ENCODE assay signal across 8 cellular contexts in genomic region chr17:28335959-28336871, GRCh38. TPM values are rescaled to one million over a fixed set of nuclear protein-coding genes. Genes with fewer than 3 reads are reported as not detected.
DNase-seq lines count a peak whose midpoint lies in the region; FAIRE-seq and TF ChIP-seq lines count a peak whose summit lies in the region.

No MANE protein-coding gene starts in this region.

- no peak for FAIRE-seq in bronchial epithelial cell (lab: Jason Lieb, UNC)
- FAIRE-seq in GM12891 (lab: Jason Lieb, UNC): no peak

- DNase-seq in Calu3 (peak; percentile 66), HT-29 (ENCODE audit: low spot score) (peak; percentile 79), RPMI8226 (peak; percentile 16), bronchial epithelial cell (ENCODE audit: low read depth) (peak; percentile 97), islet precursor cell (peak; percentile 97), GM12891 (ENCODE audit: insufficient read length, low spot score) (no peak), GM10248 (ENCODE audit: extremely low spot score) (no peak)

- H3K4me3 ChIP-seq in bronchial epithelial cell (ENCODE audit: low read depth, low read length): peak overlapping the region; percentile 90
- H3K4me3 ChIP-seq in skin epidermis: peak overlapping the region; percentile 79 to 99 (median 93)

- peaks cover 62% of the 10 kb centered on the region for H3K36me3 Mint-ChIP-seq in Calu3 (ENCODE audit: insufficient read depth, unreplicated experiment)

- H3K27ac ChIP-seq in skin epidermis: peak overlapping the region; percentile 83 to 99 (median 98)

- H3K4me3 Mint-ChIP-seq in Calu3 (ENCODE audit: low read depth, unreplicated experiment): peak overlapping the region; percentile 93

- no peaks in the 10 kb centered on the region for H3K9me3 Mint-ChIP-seq in Calu3 (ENCODE audit: low read depth, unreplicated experiment)

- H3K27ac Mint-ChIP-seq in Calu3 (ENCODE audit: unreplicated experiment): peak overlapping the region; percentile 89

- POLR2A ChIA-PET in GM10248 (lab: Yijun Ruan, JAX): interaction anchor here (0.6 to 2.3 kb wide), 6 partner anchors 11 to 327 kb away, joined by 3 to 27 read pairs (median 5); partner anchors contain the start of gene POLDIP2

- CTCF ChIA-PET in Calu3 (lab: Charles Lee): interaction anchor here (0.7 to 1.9 kb wide), 11 partner anchors 10 to 531 kb away, joined by 3 to 10 read pairs (median 6); partner anchors contain the start of genes LYRM9, POLDIP2 and TMEM97
- CTCF ChIA-PET in GM10248 (lab: Yijun Ruan, JAX): interaction anchor here (0.7 to 3.9 kb wide), 15 partner anchors 9 to 616 kb away, joined by 3 to 19 read pairs (median 3); partner anchors contain the start of genes POLDIP2 and TMEM97

- no peaks in the 10 kb centered on the region for H3K27me3 Mint-ChIP-seq in Calu3 (ENCODE audit: unreplicated experiment)

- TF ChIP-seq POLR2A in GM12891 (IDR thresholded peaks at IDR 0.05; ENCODE audit: low read depth, low read length): no peak

- TSS peak; percentile 49 for BruUV-seq in Calu3 (replicated peaks; lab: Mats Ljungman, UMichigan)

- peaks cover 40% of the 10 kb centered on the region for H3K4me1 Mint-ChIP-seq in Calu3 (ENCODE audit: low read depth, unreplicated experiment)

- H3K27me3 ChIP-seq in bronchial epithelial cell (ENCODE audit: control insufficient read depth, insufficient read depth, low read length): no peaks in the 10 kb centered on the region

- peaks cover 17% of the 10 kb centered on the region for H3K36me3 ChIP-seq in bronchial epithelial cell (ENCODE audit: control insufficient read depth, insufficient read depth, low read length)

- intact Hi-C loops in Calu3 (cut with micrococcal nuclease; ENCODE audit: unreplicated experiment): no loop called here

- TF ChIP-seq CTCF in Calu3 (IDR thresholded peaks at IDR 0.05; ENCODE audit: unreplicated experiment): no peak
- TF ChIP-seq CTCF in bronchial epithelial cell (IDR thresholded peaks at IDR 0.05; ENCODE audit: insufficient read depth, low read length, severe bottlenecking): no peak
- no peak for TF ChIP-seq CTCF in GM10248 (IDR thresholded peaks at IDR 0.05; ENCODE audit: control extremely low read depth, extremely low read depth, low read depth, missing control alignments)

TF ChIP-seq in GM12891, 5 proteins besides CTCF, POLR2A, EP300 and RAD21:
- TF ChIP-seq PAX5 (IDR thresholded peaks at IDR 0.05; ENCODE audit: insufficient read depth, low read length, severe bottlenecking): no peak
- no peak for TF ChIP-seq POU2F2 (IDR thresholded peaks at IDR 0.05; ENCODE audit: low read depth, low read length)
- no peak for TF ChIP-seq POLR2AphosphoS5 (IDR thresholded peaks at IDR 0.05; ENCODE audit: low read depth, low read length)

RNA-seq across cellular contexts. Expression of gene TNFAIP1, which starts 0.7 kb away (rescaled TPM):
- 45.9 and 49.4 TPM in 2 replicates for total RNA-seq in Calu3 (2022)
- total RNA-seq in HT-29 (2014; rRNA removed; shearing (Covaris generic)): 32.8 and 36.8 TPM in 2 replicates
- total RNA-seq in bronchial epithelial cell: 29.0 and 40.7 TPM in 2 replicates
- 6.4 TPM for polyA plus RNA-seq in GM12891 (2012; ENCODE audit: low read depth, missing spikeins)

RNA-seq across cellular contexts. Expression of gene IFT20, which starts 0.9 kb away (rescaled TPM):
- 31.9 and 32.1 TPM in 2 replicates for total RNA-seq in Calu3 (2022)
- total RNA-seq in HT-29 (2014; rRNA removed; shearing (Covaris generic)): 28.0 and 33.2 TPM in 2 replicates
- total RNA-seq in bronchial epithelial cell: 37.8 and 43.7 TPM in 2 replicates
- polyA plus RNA-seq in GM12891 (2012; ENCODE audit: low read depth, missing spikeins): 29.8 TPM

RNA-seq across cellular contexts. Expression of gene TMEM97, which starts 17.2 kb away (rescaled TPM):
- total RNA-seq in Calu3 (2022) (110 and 114 TPM in 2 replicates), bronchial epithelial cell (1.5 and 8.2 TPM in 2 replicates)
- total RNA-seq in HT-29 (2014; rRNA removed; shearing (Covaris generic)): 151 TPM in 2 replicates
- 29.4 TPM for polyA plus RNA-seq in GM12891 (2012; ENCODE audit: low read depth, missing spikeins)

RNA-seq across cellular contexts. Expression of gene POLDIP2, which starts 21.1 kb away (rescaled TPM):
- 82.7 and 85.9 TPM in 2 replicates for total RNA-seq in Calu3 (2022)
- total RNA-seq in HT-29 (2014; rRNA removed; shearing (Covaris generic)): 146 and 158 TPM in 2 replicates
- total RNA-seq in bronchial epithelial cell: 59.8 and 67.5 TPM in 2 replicates
- 78.8 TPM for polyA plus RNA-seq in GM12891 (2012; ENCODE audit: low read depth, missing spikeins)

RNA-seq across cellular contexts. Expression of gene SEBOX, which starts 28.8 kb away (rescaled TPM):
- total RNA-seq in Calu3 (2022): not detected in 2 replicates
- total RNA-seq in HT-29 (2014; rRNA removed; shearing (Covaris generic)): not detected in 2 replicates
- total RNA-seq in bronchial epithelial cell: not detected in 2 replicates
- not detected for polyA plus RNA-seq in GM12891 (2012; ENCODE audit: low read depth, missing spikeins)

Comparison
In these comparisons a context has a peak if more than half of its experiments do, and no peak if none do; other contexts are left out.
1. DNase-seq: peak in Calu3 (single experiment), HT-29 (single experiment), RPMI8226 (single experiment), bronchial epithelial cell (single experiment) and islet precursor cell (single experiment); none in GM12891 (single experiment) and GM10248 (single experiment).
2. RNA of gene TMEM97, which starts 17.2 kb away (total RNA-seq): 151 TPM in HT-29 and 110 to 114 TPM in Calu3; 1.5 to 8.2 TPM in bronchial epithelial cell; every median in the first group is over 10 times any median in the second.